ENCODE assay signal across 24 cellular contexts in the genomic region with DNA sequence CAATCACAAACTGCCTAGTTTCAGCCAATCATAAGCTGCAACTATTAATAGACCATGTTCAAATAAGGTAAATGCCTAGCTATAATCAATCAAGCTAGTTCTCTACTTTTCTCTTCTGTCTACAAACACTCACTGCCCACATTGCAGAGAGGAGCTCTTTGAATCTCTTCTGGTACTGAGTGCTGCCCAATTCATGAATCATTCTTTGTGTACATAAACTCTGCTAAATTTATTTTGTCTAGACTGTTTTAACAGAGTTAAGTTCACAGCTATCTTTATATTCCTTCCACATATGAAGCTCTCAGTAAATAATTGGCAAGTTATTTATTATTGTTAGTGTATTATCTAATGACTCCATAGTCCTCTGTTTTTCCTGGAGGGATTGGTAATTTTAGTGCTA.
DNase-seq lines count a peak whose midpoint lies in the region; ATAC-seq lines count a peak whose summit lies in the region.
"Had no signal": no experiment of that assay in that cellular context is flagged by ENCODE, and none has a peak within 500 bp of the region (broad histone marks: within the 10 kb centered on the region; RNA-seq: fewer than 3 reads in every experiment).

No MANE protein-coding gene starts in this region.

- H3K9me3 ChIP-seq in neuron (ENCODE audit: low read length): no peaks in the 10 kb centered on the region
- H3K9me3 ChIP-seq: A549; BLaER1 treated with 17β-estradiol and CSF1 and Interleukin-3, amounts not matched to agents 10 nM and 100 nM had no signal

- no peak overlapping the region for H3K4me3 Mint-ChIP-seq in activated CD4-positive, alpha-beta T cell treated with anti-CD3 and anti-CD28 coated beads, Interleukin-2, amount 10 ng/mL, durations not matched to agents 24 days and 14 days
- no peak overlapping the region for H3K4me3 Mint-ChIP-seq in activated CD4-positive, alpha-beta T cell treated with anti-CD3 and anti-CD28 coated beads for 36 hours
- H3K4me3 Mint-ChIP-seq: B cell; CD14-positive monocyte; CD4-positive, alpha-beta memory T cell; CD4-positive, CD25-positive, alpha-beta regulatory T cell; CD8-positive, alpha-beta memory T cell had no signal

- H3K27me3 Mint-ChIP-seq in activated CD4-positive, alpha-beta T cell treated with anti-CD3 and anti-CD28 coated beads, Interleukin-2, amount 10 ng/mL, durations not matched to agents 24 days and 14 days: no peaks in the 10 kb centered on the region
- H3K27me3 Mint-ChIP-seq in activated CD4-positive, alpha-beta T cell treated with anti-CD3 and anti-CD28 coated beads for 36 hours: no peaks in the 10 kb centered on the region
- H3K27me3 Mint-ChIP-seq: B cell; CD4-positive, alpha-beta memory T cell; CD4-positive, CD25-positive, alpha-beta regulatory T cell; CD8-positive, alpha-beta memory T cell had no signal

- no peaks in the 10 kb centered on the region for H3K4me1 Mint-ChIP-seq in activated CD4-positive, alpha-beta T cell treated with anti-CD3 and anti-CD28 coated beads, Interleukin-2, amount 10 ng/mL, durations not matched to agents 24 days and 14 days
- no peaks in the 10 kb centered on the region for H3K4me1 Mint-ChIP-seq in activated CD4-positive, alpha-beta T cell treated with anti-CD3 and anti-CD28 coated beads for 36 hours
- H3K4me1 Mint-ChIP-seq: B cell; CD14-positive monocyte; CD4-positive, alpha-beta memory T cell; CD4-positive, CD25-positive, alpha-beta regulatory T cell; CD8-positive, alpha-beta memory T cell had no signal

- no peak for ATAC-seq in activated CD4-positive, alpha-beta T cell treated with anti-CD3 and anti-CD28 coated beads for 36 hours
- ATAC-seq in HG03342 (IDR thresholded peaks at IDR 0.05; ENCODE audit: unreplicated experiment): no peak
- no peak for ATAC-seq in GM21717 (IDR thresholded peaks at IDR 0.05; ENCODE audit: unreplicated experiment)
- ATAC-seq: A549, GM12878 had no signal

- H3K27ac Mint-ChIP-seq in activated CD4-positive, alpha-beta T cell treated with anti-CD3 and anti-CD28 coated beads, Interleukin-2, amount 10 ng/mL, durations not matched to agents 24 days and 14 days: no peak overlapping the region
- no peak overlapping the region for H3K27ac Mint-ChIP-seq in activated CD4-positive, alpha-beta T cell treated with anti-CD3 and anti-CD28 coated beads for 36 hours
- H3K27ac Mint-ChIP-seq: B cell; CD14-positive monocyte; CD4-positive, alpha-beta memory T cell; CD4-positive, CD25-positive, alpha-beta regulatory T cell; CD8-positive, alpha-beta memory T cell had no signal

- H3K36me3 ChIP-seq in neuron (ENCODE audit: insufficient read depth, low read length): no peaks in the 10 kb centered on the region
- H3K36me3 ChIP-seq: BLaER1 treated with 17β-estradiol and CSF1 and Interleukin-3, amounts not matched to agents 10 nM and 100 nM had no signal

- POLR2A ChIA-PET in activated CD4-positive, alpha-beta T cell treated with anti-CD3 and anti-CD28 coated beads for 36 hours (lab: Charles Lee): no interaction called here

- no peaks in the 10 kb centered on the region for H3K9me3 Mint-ChIP-seq in activated CD4-positive, alpha-beta T cell treated with anti-CD3 and anti-CD28 coated beads, Interleukin-2, amount 10 ng/mL, durations not matched to agents 24 days and 14 days
- H3K9me3 Mint-ChIP-seq in activated CD4-positive, alpha-beta T cell treated with anti-CD3 and anti-CD28 coated beads for 36 hours (ENCODE audit: low read depth): peaks cover 9% of the 10 kb centered on the region

- H3K27me3 ChIP-seq in neuron (ENCODE audit: insufficient read depth, low read length): no peaks in the 10 kb centered on the region
- H3K27me3 ChIP-seq: BLaER1 treated with 17β-estradiol and CSF1 and Interleukin-3, amounts not matched to agents 10 nM and 100 nM had no signal

- no peaks in the 10 kb centered on the region for H3K36me3 Mint-ChIP-seq in activated CD4-positive, alpha-beta T cell treated with anti-CD3 and anti-CD28 coated beads, Interleukin-2, amount 10 ng/mL, durations not matched to agents 24 days and 14 days (ENCODE audit: low read depth)
- no peaks in the 10 kb centered on the region for H3K36me3 Mint-ChIP-seq in activated CD4-positive, alpha-beta T cell treated with anti-CD3 and anti-CD28 coated beads for 36 hours (ENCODE audit: low read depth)
- H3K36me3 Mint-ChIP-seq: CD14-positive monocyte; CD4-positive, CD25-positive, alpha-beta regulatory T cell; CD8-positive, alpha-beta memory T cell had no signal

- CTCF ChIA-PET in activated CD4-positive, alpha-beta T cell treated with anti-CD3 and anti-CD28 coated beads for 36 hours (lab: Charles Lee): no interaction called here

- H2AFZ ChIP-seq in neuron (ENCODE audit: low read depth, low read length): peak overlapping the region; percentile 38

- H3K4me3 ChIP-seq in neuron (ENCODE audit: low read length): no peak overlapping the region
- H3K4me3 ChIP-seq: A549; BLaER1 treated with 17β-estradiol and CSF1 and Interleukin-3, amounts not matched to agents 10 nM and 100 nM; GM12878 had no signal

- no peaks in the 10 kb centered on the region for H3K4me1 ChIP-seq in neuron (ENCODE audit: insufficient read depth, low read length)
- H3K4me1 ChIP-seq: A549; BLaER1 treated with 17β-estradiol and CSF1 and Interleukin-3, amounts not matched to agents 10 nM and 100 nM had no signal

- peak; percentile 7 for DNase-seq in activated CD4-positive, alpha-beta T cell treated with anti-CD3 and anti-CD28 coated beads, Interleukin-2, amount 10 ng/mL, durations not matched to agents 24 days and 14 days
- DNase-seq in activated CD4-positive, alpha-beta T cell treated with anti-CD3 and anti-CD28 coated beads for 36 hours: no peak
- DNase-seq in NCI-H69 (lab: John Stamatoyannopoulos, UW) (peak; percentile 86), RKO (ENCODE audit: low spot score) (no peak)
- DNase-seq: AML-193; CD4-positive, alpha-beta memory T cell; CD4-positive, CD25-positive, alpha-beta regulatory T cell; CD8-positive, alpha-beta memory T cell; COR-L47; DMS 273 treated with DMSO at 0.1 percent for 48 hours; DMS153; DMS53; DMS79; DND-41; EL; GDM1 had no signal

- intact Hi-C loops in activated CD4-positive, alpha-beta T cell treated with anti-CD3 and anti-CD28 coated beads, Interleukin-2, amount 10 ng/mL, durations not matched to agents 24 days and 14 days (cut with micrococcal nuclease): no loop called here
- intact Hi-C loops in activated CD4-positive, alpha-beta T cell treated with anti-CD3 and anti-CD28 coated beads for 36 hours (cut with DNase I, micrococcal nuclease): no loop called here

Comparison
In these comparisons a context has a peak if more than half of its experiments do, and no peak if none do; other contexts are left out.
1. DNase-seq: peak in activated CD4-positive, alpha-beta T cell treated with anti-CD3 and anti-CD28 coated beads, Interleukin-2, amount 10 ng/mL, durations not matched to agents 24 days and 14 days (single experiment) and NCI-H69 (single experiment); none in activated CD4-positive, alpha-beta T cell treated with anti-CD3 and anti-CD28 coated beads for 36 hours (single experiment) and RKO (single experiment).